ENCODE assay signal across 8 cellular contexts in the genomic region with DNA sequence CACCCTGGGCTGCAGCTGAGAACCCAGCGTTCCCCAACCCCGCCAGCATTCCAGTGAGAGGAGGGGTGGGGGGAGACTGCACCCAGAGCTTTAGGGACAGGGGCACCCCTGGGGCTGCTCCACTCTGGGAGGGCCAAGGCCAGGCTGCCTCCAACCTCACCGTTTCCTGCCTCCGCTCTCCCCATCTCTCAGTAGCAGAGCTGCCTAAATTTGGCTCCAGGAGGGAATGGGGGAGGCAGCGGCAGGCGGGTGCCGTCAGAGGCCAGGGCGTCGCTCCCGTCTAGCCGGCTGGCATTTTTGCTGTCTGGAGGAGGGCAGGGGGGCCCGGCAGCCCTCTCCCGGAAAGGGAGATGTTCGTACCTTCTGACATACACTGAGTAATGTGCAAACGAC. TPM values are rescaled to one million over a fixed set of nuclear protein-coding genes. Genes with fewer than 3 reads are reported as not detected.
A peak's percentile ranks its signal among the peaks of the same experiment; 100 is the strongest.
DNase-seq lines count a peak whose midpoint lies in the region; ATAC-seq and TF ChIP-seq lines count a peak whose summit lies in the region.

No MANE protein-coding gene starts in this region.

- no peak overlapping the region for H3K27ac Mint-ChIP-seq in neural crest cell (ENCODE audit: unreplicated experiment)

- H3K9me3 ChIP-seq in GM23248 (ENCODE audit: low read depth) = no peaks in the 10 kb centered on the region

- no peak overlapping the region for H3K4me2 ChIP-seq in GM23248 (ENCODE audit: unreplicated experiment)

- H3K36me3 Mint-ChIP-seq in neural crest cell (ENCODE audit: low read depth) = no peaks in the 10 kb centered on the region

- 20% methylated on average over 13 to 15 of the region's 15 CpGs for WGBS in GM23248 (ENCODE audit: low coverage in 1 of 2, low lambda C conversion rate in 2 of 2, missing lambda C conversion rate in 2 of 2), 2 experiments

- TF ChIP-seq CTCF in neural crest cell (conservative IDR thresholded peaks at IDR 0.05) = no peak

- no peaks in the 10 kb centered on the region for H3K36me3 ChIP-seq in GM23248 (ENCODE audit: low read depth)

- H3K79me2 ChIP-seq in GM23248 (ENCODE audit: insufficient read depth) = no peaks in the 10 kb centered on the region

- H3K4me3 ChIP-seq in GM23248 = no peak overlapping the region

- no peak for ATAC-seq in HG03565 (IDR thresholded peaks at IDR 0.05; ENCODE audit: unreplicated experiment)

- no peaks in the 10 kb centered on the region for H3K9me2 ChIP-seq in GM23248 (ENCODE audit: insufficient read depth)

- in situ Hi-C loops in GM23248 (cut with MboI) = loop anchor here (25.0 kb wide), 1 partner anchor 249 kb away; no protein-coding TSS in a partner anchor

- no peak overlapping the region for H3K27ac ChIP-seq in GM23248
- H3K27ac ChIP-seq in cingulate gyrus (ENCODE audit: low read depth, low read length) = peak overlapping the region; percentile 39

- no peaks in the 10 kb centered on the region for H4K20me1 ChIP-seq in GM23248 (ENCODE audit: insufficient read depth)

- H3K4me1 Mint-ChIP-seq in neural crest cell = peaks cover 66% of the 10 kb centered on the region

- H3K4me1 ChIP-seq in GM23248 (ENCODE audit: insufficient read depth) = no peaks in the 10 kb centered on the region

- H3K27me3 Mint-ChIP-seq in neural crest cell (ENCODE audit: low read depth) = peaks cover 30% of the 10 kb centered on the region

- H3K4me3 Mint-ChIP-seq in neural crest cell = peak overlapping the region; percentile 68

- H3F3A ChIP-seq in GM23248 (ENCODE audit: insufficient read depth) = no peaks in the 10 kb centered on the region

- no peaks in the 10 kb centered on the region for H3K27me3 ChIP-seq in GM23248 (replicated peaks; ENCODE audit: insufficient read depth)

- DNase-seq in GM23248 = peak; percentile 51
- DNase-seq in T-helper 22 cell (ENCODE audit: low read depth) = peak; percentile 61
- DNase-seq in neural crest cell (ENCODE audit: low read depth, low spot score) = no peak
- no peak for DNase-seq in dermis blood vessel endothelial cell
- no peak for DNase-seq in NOMO-1 treated with DMSO at 0.1 percent for 48 hours (lab: John Stamatoyannopoulos, UW; ENCODE audit: unreplicated experiment)
- no peak for DNase-seq in NK-92 treated with Interleukin-12 subunit alpha and Interleukin-12 subunit beta, amount 100 ng/mL, for 24 hours (lab: John Stamatoyannopoulos, UW)

- no peak overlapping the region for H2AFZ ChIP-seq in GM23248

- no peak overlapping the region for H3K9ac ChIP-seq in GM23248

- no peaks in the 10 kb centered on the region for H3K9me3 Mint-ChIP-seq in neural crest cell

RNA-seq across cellular contexts. Expression of a gene that starts 46.6 kb away (rescaled TPM):
- total RNA-seq in GM23248 (2014; rRNA removed; shearing (Covaris generic)) = 5.2 and 8.7 TPM in 2 replicates
- polyA plus RNA-seq in GM23248 (2016; fragmentation: Nextera tagmentation; extraction: Ambion mirVana) = 7.9 and 8.3 TPM in 2 replicates
- 52.3 and 53.6 TPM in 2 replicates for total RNA-seq in neural crest cell
- total RNA-seq in dermis blood vessel endothelial cell = 15.8 and 16.5 TPM in 2 replicates

Comparison
In these comparisons a context has a peak if more than half of its experiments do, and no peak if none do; other contexts are left out.
1. DNase-seq: peak in GM23248 (single experiment) and T-helper 22 cell (single experiment); none in neural crest cell (single experiment), dermis blood vessel endothelial cell (single experiment), NOMO-1 treated with DMSO at 0.1 percent for 48 hours (single experiment) and NK-92 treated with Interleukin-12 subunit alpha and Interleukin-12 subunit beta, amount 100 ng/mL, for 24 hours (single experiment).